Comparison of ENCODE assay signal across 22 cellular contexts in genomic region chr14:51365241-51365940, GRCh38.
"Had no signal": no experiment of that assay in that cellular context is flagged by ENCODE, and none has a peak within 500 bp of the region (broad histone marks: within the 10 kb centered on the region; RNA-seq: fewer than 3 reads in every experiment).

No MANE protein-coding gene starts in this region.

- H3K36me3 ChIP-seq: esophagus muscularis mucosa, ovary, prostate gland, thyroid gland had no signal

- H3K4me1 ChIP-seq: prostate gland had no signal

- H3K27ac ChIP-seq: esophagus muscularis mucosa, ovary, prostate gland, thyroid gland had no signal

- H3K9me3 ChIP-seq: esophagus muscularis mucosa, ovary, prostate gland, thyroid gland had no signal

- H3K27me3 ChIP-seq: esophagus muscularis mucosa, ovary, thyroid gland had no signal

- H3K4me3 ChIP-seq: esophagus muscularis mucosa, ovary, prostate gland, thyroid gland had no signal

- DNase-seq: activated B cell treated with CpG ODN at 0.5 μM for 24 hours; activated CD4-positive, alpha-beta memory T cell treated with anti-CD3 and anti-CD28 coated beads, Interleukin-2, amount 10 ng/mL, durations not matched to agents 7 days and 5 days; activated CD4-positive, alpha-beta T cell treated with anti-CD3 and anti-CD28 coated beads, Interleukin-2, amount 10 ng/mL, durations not matched to agents 24 days and 14 days; activated CD8-positive, alpha-beta memory T cell treated with anti-CD3 and anti-CD28 coated beads, Interleukin-2, amount 10 ng/mL, durations not matched to agents 7 days and 5 days; activated gamma-delta T cell; activated naive CD4-positive, alpha-beta T cell treated with anti-CD3 and anti-CD28 coated beads, Interleukin-2, amount 50 U/mL, for 16 hours; activated naive CD8-positive, alpha-beta T cell treated with anti-CD3 and anti-CD28 coated beads, Interleukin-2, amount 50 U/mL, for 24 hours; activated T-cell treated with anti-CD3 and anti-CD28 coated beads for 4 hours; caudate nucleus; effector memory CD4-positive, alpha-beta T cell; hippocampal formation; left ventricle myocardium superior; ovary; stimulated activated CD4-positive, alpha-beta T cell treated with anti-CD3 and anti-CD28 coated beads, Interleukin-12 subunit alpha, Interleukin-12 subunit beta, amount 100 ng/mL, for 4 hours; stimulated activated CD4-positive, alpha-beta T cell treated with anti-CD3 and anti-CD28 coated beads, Interleukin-4, amount 100 ng/mL, for 4 hours; stimulated activated naive CD8-positive, alpha-beta T cell treated with anti-CD3 and anti-CD28 coated beads, Interleukin-15, Interleukin-2, amounts not matched to agents 100 U/mL and 50 U/mL, for 24 hours; substantia nigra; T1000; thyroid gland had no signal

- ATAC-seq: activated CD8-positive, alpha-beta memory T cell treated with anti-CD3 and anti-CD28 coated beads, Interleukin-2, amount 10 ng/mL, durations not matched to agents 7 days and 5 days; activated naive CD8-positive, alpha-beta T cell treated with anti-CD3 and anti-CD28 coated beads, Interleukin-2, amount 50 U/mL, for 24 hours; left ventricle myocardium superior; natural killer cell treated with Interleukin-12 subunit alpha and Interleukin-12 subunit beta and Interleukin-15 and Interleukin-18, amount 100 ng/mL, for 72 hours; stimulated activated naive CD8-positive, alpha-beta T cell treated with anti-CD3 and anti-CD28 coated beads, Interleukin-15, Interleukin-2, amounts not matched to agents 100 U/mL and 50 U/mL, for 24 hours had no signal
